Comparison of ENCODE assay signal across 1 cellular context in the genomic region with DNA sequence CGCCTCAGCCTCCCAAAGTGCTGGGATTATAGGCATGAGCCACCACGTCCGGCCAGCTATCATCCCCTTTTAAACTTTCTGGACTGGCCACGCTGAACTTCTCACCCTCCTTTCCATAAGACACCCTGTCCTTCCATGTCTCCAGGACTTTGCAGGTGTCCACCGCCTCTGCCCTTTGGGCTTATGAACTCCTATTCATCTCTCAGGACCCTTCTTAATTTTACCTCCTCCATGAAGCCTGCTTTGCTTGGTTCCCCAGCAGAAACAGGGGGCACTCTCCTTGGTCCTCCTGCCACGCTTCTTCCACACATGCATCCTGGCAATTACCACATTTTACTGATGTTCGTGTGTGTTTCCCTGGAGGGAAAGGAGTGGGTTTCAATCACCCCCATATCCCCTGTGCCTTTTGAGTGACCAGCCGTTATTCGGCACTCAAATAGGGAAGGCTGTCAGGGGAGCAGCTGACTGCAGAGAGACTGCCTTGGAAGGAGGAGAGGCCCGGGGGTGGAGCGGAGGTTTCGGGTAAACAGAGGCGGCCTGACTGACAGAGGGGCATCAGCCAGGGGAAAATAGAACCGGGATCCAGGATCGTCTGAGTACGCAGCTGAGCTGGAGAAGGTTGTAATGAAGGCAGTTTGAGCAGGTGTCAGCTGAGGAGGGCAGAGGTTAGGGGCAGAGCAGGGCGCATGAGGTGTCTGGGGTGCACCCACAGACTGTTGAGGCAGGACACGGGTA.
TF ChIP-seq lines count a peak whose summit lies in the region.

No MANE protein-coding gene starts in this region.

TF ChIP-seq in IMR-90, 13 proteins besides CTCF, POLR2A, EP300 and RAD21:
- TF ChIP-seq CEBPB (IDR thresholded peaks at IDR 0.05; ENCODE audit: low read depth, low read length), result no peak
- TF ChIP-seq FOS (IDR thresholded peaks at IDR 0.05; ENCODE audit: low read depth, low read length), result no peak
- TF ChIP-seq MXI1 (IDR thresholded peaks at IDR 0.05; ENCODE audit: borderline replicate concordance, low read depth, low read length), result no peak
- TF ChIP-seq, protein P1, sequence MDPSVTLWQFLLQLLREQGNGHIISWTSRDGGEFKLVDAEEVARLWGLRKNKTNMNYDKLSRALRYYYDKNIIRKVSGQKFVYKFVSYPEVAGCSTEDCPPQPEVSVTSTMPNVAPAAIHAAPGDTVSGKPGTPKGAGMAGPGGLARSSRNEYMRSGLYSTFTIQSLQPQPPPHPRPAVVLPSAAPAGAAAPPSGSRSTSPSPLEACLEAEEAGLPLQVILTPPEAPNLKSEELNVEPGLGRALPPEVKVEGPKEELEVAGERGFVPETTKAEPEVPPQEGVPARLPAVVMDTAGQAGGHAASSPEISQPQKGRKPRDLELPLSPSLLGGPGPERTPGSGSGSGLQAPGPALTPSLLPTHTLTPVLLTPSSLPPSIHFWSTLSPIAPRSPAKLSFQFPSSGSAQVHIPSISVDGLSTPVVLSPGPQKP (IDR thresholded peaks at IDR 0.05; ENCODE audit: borderline replicate concordance, low read depth, low read length), result no peak
- TF ChIP-seq SMC3 (IDR thresholded peaks at IDR 0.05; ENCODE audit: low read depth, low read length), result no peak
- TF ChIP-seq BHLHE40 (IDR thresholded peaks at IDR 0.05; ENCODE audit: low read depth, low read length), result no peak
- TF ChIP-seq, protein P2, sequence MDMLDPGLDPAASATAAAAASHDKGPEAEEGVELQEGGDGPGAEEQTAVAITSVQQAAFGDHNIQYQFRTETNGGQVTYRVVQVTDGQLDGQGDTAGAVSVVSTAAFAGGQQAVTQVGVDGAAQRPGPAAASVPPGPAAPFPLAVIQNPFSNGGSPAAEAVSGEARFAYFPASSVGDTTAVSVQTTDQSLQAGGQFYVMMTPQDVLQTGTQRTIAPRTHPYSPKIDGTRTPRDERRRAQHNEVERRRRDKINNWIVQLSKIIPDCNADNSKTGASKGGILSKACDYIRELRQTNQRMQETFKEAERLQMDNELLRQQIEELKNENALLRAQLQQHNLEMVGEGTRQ (IDR thresholded peaks at IDR 0.05; ENCODE audit: low read depth, low read length), result no peak
- TF ChIP-seq MAFK (IDR thresholded peaks at IDR 0.05; ENCODE audit: low read depth, low read length), result no peak
- TF ChIP-seq RFX5 (IDR thresholded peaks at IDR 0.05; ENCODE audit: low read depth, low read length), result no peak
- TF ChIP-seq RCOR1 (IDR thresholded peaks at IDR 0.05; ENCODE audit: insufficient replicate concordance, low read length), result no peak
- no peak for TF ChIP-seq MAZ (IDR thresholded peaks at IDR 0.05; ENCODE audit: borderline replicate concordance, low read depth, low read length)
- TF ChIP-seq NFE2L2 (IDR thresholded peaks at IDR 0.05; ENCODE audit: low read depth, low read length), result no peak
- TF ChIP-seq CHD1 (IDR thresholded peaks at IDR 0.05; ENCODE audit: low read depth, low read length), result no peak
